In genomic region chr12:104877107-104877705, GRCh38 we compare ENCODE assay signal across 8 cellular contexts.
DNase-seq lines count a peak whose midpoint lies in the region; ATAC-seq, FAIRE-seq and TF ChIP-seq lines count a peak whose summit lies in the region.

No MANE protein-coding gene starts in this region.

- no peaks in the 10 kb centered on the region for H3K4me1 ChIP-seq in OCI-LY7 (ENCODE audit: insufficient read depth, low read length, poor library complexity, severe bottlenecking)
- H3K4me1 ChIP-seq in astrocyte (ENCODE audit: insufficient read depth, low read length) = no peaks in the 10 kb centered on the region
- H3K4me1 ChIP-seq in hepatocyte (ENCODE audit: insufficient read depth) = no peaks in the 10 kb centered on the region

- H3K9me3 Mint-ChIP-seq in CD4-positive, alpha-beta T cell = no peaks in the 10 kb centered on the region
- H3K9me3 Mint-ChIP-seq in astrocyte (ENCODE audit: unreplicated experiment) = peaks cover 14% of the 10 kb centered on the region

- no peaks in the 10 kb centered on the region for H3K27me3 ChIP-seq in CD4-positive, alpha-beta T cell (ENCODE audit: control insufficient read depth, insufficient read depth, low read length)
- H3K27me3 ChIP-seq in astrocyte (ENCODE audit: insufficient read depth, low read length) (no peaks in the 10 kb centered on the region), hepatocyte (no peaks in the 10 kb centered on the region)

- H3K9me2 ChIP-seq in OCI-LY7 (ENCODE audit: insufficient read depth, low read length) (no peaks in the 10 kb centered on the region), hepatocyte (replicated peaks; ENCODE audit: insufficient read depth) (no peaks in the 10 kb centered on the region)

- H3K9ac ChIP-seq in astrocyte (ENCODE audit: low read length) = no peak overlapping the region

- peak; percentile 56 for ATAC-seq in CD4-positive, alpha-beta T cell (ENCODE audit: poor library complexity)
- no peak for ATAC-seq in GM19395 (IDR thresholded peaks at IDR 0.05; ENCODE audit: unreplicated experiment)

- H3K27ac Mint-ChIP-seq in CD4-positive, alpha-beta T cell = no peak overlapping the region
- no peak overlapping the region for H3K27ac Mint-ChIP-seq in astrocyte (ENCODE audit: unreplicated experiment)

- H2AFZ ChIP-seq in OCI-LY7 (ENCODE audit: low read length) (no peak overlapping the region), astrocyte (ENCODE audit: low read depth, low read length) (no peak overlapping the region), hepatocyte (no peak overlapping the region)

- 80% methylated on average over 3 of the region's 3 CpGs for WGBS in hepatocyte (ENCODE audit: low lambda C conversion rate, missing lambda C conversion rate)

- no peaks in the 10 kb centered on the region for H3K36me3 Mint-ChIP-seq in CD4-positive, alpha-beta T cell (ENCODE audit: low read depth)
- peaks cover 14% of the 10 kb centered on the region for H3K36me3 Mint-ChIP-seq in astrocyte (ENCODE audit: low read depth, unreplicated experiment)

- H4K20me1 ChIP-seq in OCI-LY7 (ENCODE audit: insufficient read depth, low read length) (no peaks in the 10 kb centered on the region), astrocyte (ENCODE audit: insufficient read depth, low read length) (no peaks in the 10 kb centered on the region), hepatocyte (ENCODE audit: insufficient read depth, poor library complexity, severe bottlenecking) (no peaks in the 10 kb centered on the region)

- no peaks in the 10 kb centered on the region for H3K9me3 ChIP-seq in CD4-positive, alpha-beta T cell (ENCODE audit: control insufficient read depth, low read length)
- H3K9me3 ChIP-seq in OCI-LY7 (ENCODE audit: low read length) (no peaks in the 10 kb centered on the region), astrocyte (ENCODE audit: insufficient read depth, low read depth, low read length) (no peaks in the 10 kb centered on the region), hepatocyte (ENCODE audit: low read depth) (no peaks in the 10 kb centered on the region)

- POLR2A ChIA-PET in CD4-positive, alpha-beta T cell (lab: Charles Lee) = no interaction called here
- POLR2A ChIA-PET in OCI-LY7 (lab: Charles Lee) = interaction anchor here (1.5 kb wide), 1 partner anchor 11 kb away, joined by 6 read pairs; no protein-coding TSS in a partner anchor

- DNase-seq in CD4-positive, alpha-beta T cell = peak; percentile 14 to 37 (median 22)
- DNase-seq in HCEC 1CT (peak; percentile 27), OCI-LY7 (ENCODE audit: low spot score) (peak; percentile 44), astrocyte (ENCODE audit: low read depth) (peak; percentile 12), hepatocyte (ENCODE audit: low spot score) (peak; percentile 46), SKM-1 treated with dmso at 0.1 percent for 144 hours (lab: John Stamatoyannopoulos, UW; ENCODE audit: unreplicated experiment) (no peak)
- DNase-seq in stimulated activated CD4-positive, alpha-beta T cell treated with anti-CD3 and anti-CD28 coated beads, Interleukin-4, amount 100 ng/mL, for 24 hours = peak; percentile 43

- no TSS peak for BruUV-seq in OCI-LY7 (replicated peaks; lab: Mats Ljungman, UMichigan)

- H3K27ac ChIP-seq in CD4-positive, alpha-beta T cell (ENCODE audit: low read depth, low read length) = no peak overlapping the region
- H3K27ac ChIP-seq in OCI-LY7 (ENCODE audit: low read depth, low read length, poor library complexity, severe bottlenecking) = no peak overlapping the region
- H3K27ac ChIP-seq in astrocyte (ENCODE audit: low read depth, low read length) = no peak overlapping the region
- H3K27ac ChIP-seq in hepatocyte = no peak overlapping the region

- CTCF ChIA-PET in CD4-positive, alpha-beta T cell (lab: Charles Lee) = interaction anchor here (0.6 to 1.2 kb wide), 3 partner anchors 495 to 949 kb away, joined by 3 to 4 read pairs (median 4); no protein-coding TSS in a partner anchor
- CTCF ChIA-PET in OCI-LY7 (lab: Charles Lee; ENCODE audit: unreplicated experiment) = no interaction called here

- no peaks in the 10 kb centered on the region for H3K36me3 ChIP-seq in OCI-LY7 (ENCODE audit: insufficient read depth, low read length)
- no peaks in the 10 kb centered on the region for H3K36me3 ChIP-seq in astrocyte (ENCODE audit: insufficient read depth, low read length)
- no peaks in the 10 kb centered on the region for H3K36me3 ChIP-seq in hepatocyte (replicated peaks; ENCODE audit: insufficient read depth, low read depth)

- H3K79me2 ChIP-seq in OCI-LY7 (ENCODE audit: insufficient read depth, low read depth, low read length) = no peaks in the 10 kb centered on the region
- no peaks in the 10 kb centered on the region for H3K79me2 ChIP-seq in astrocyte (ENCODE audit: insufficient read depth, low read length)
- no peaks in the 10 kb centered on the region for H3K79me2 ChIP-seq in hepatocyte

- no peaks in the 10 kb centered on the region for H3K27me3 Mint-ChIP-seq in CD4-positive, alpha-beta T cell
- no peaks in the 10 kb centered on the region for H3K27me3 Mint-ChIP-seq in astrocyte (ENCODE audit: low read depth, unreplicated experiment)

- peak; percentile 86 for TF ChIP-seq CTCF in CD4-positive, alpha-beta T cell (IDR thresholded peaks at IDR 0.05)
- TF ChIP-seq CTCF in OCI-LY7 (conservative IDR thresholded peaks at IDR 0.05; ENCODE audit: low read length) (peak; percentile 89), astrocyte (IDR thresholded peaks at IDR 0.05; ENCODE audit: insufficient read depth, low read depth, low read length) (peak; percentile 74), hepatocyte (IDR thresholded peaks at IDR 0.05; ENCODE audit: poor library complexity) (peak; percentile 82)

- H3K4me3 ChIP-seq in OCI-LY7 (ENCODE audit: low read depth, low read length, poor library complexity, severe bottlenecking) (no peak overlapping the region), astrocyte (ENCODE audit: insufficient read depth, low read depth, low read length) (no peak overlapping the region), hepatocyte (no peak overlapping the region)

- no peak for FAIRE-seq in astrocyte (lab: Jason Lieb, UNC)

- no peak overlapping the region for H3K4me3 Mint-ChIP-seq in CD4-positive, alpha-beta T cell
- no peak overlapping the region for H3K4me3 Mint-ChIP-seq in astrocyte (ENCODE audit: unreplicated experiment)

- H3K4me1 Mint-ChIP-seq in CD4-positive, alpha-beta T cell (ENCODE audit: low read depth) = no peaks in the 10 kb centered on the region
- H3K4me1 Mint-ChIP-seq in astrocyte (ENCODE audit: low read depth, unreplicated experiment) = peaks cover 2% of the 10 kb centered on the region

- no peak overlapping the region for H3K4me2 ChIP-seq in OCI-LY7 (ENCODE audit: low read length)
- H3K4me2 ChIP-seq in astrocyte (ENCODE audit: low read length) = no peak overlapping the region
- no peak overlapping the region for H3K4me2 ChIP-seq in hepatocyte

- intact Hi-C loops in CD4-positive, alpha-beta T cell (cut with DNase I, micrococcal nuclease) = loop anchor here (1.0 to 5.0 kb wide), 7 partner anchors 176 to 676 kb away; partner anchors contain the start of genes TXNRD1 (in 2 of the 2) and CHST11 (in 1 of the 2)
- intact Hi-C loops in OCI-LY7 (cut with micrococcal nuclease; ENCODE audit: unreplicated experiment) = loop anchor here (1.0 to 2.0 kb wide), 2 partner anchors 176 to 496 kb away; no protein-coding TSS in a partner anchor
